Comparison of ENCODE assay signal across 8 cellular contexts in the genomic region with DNA sequence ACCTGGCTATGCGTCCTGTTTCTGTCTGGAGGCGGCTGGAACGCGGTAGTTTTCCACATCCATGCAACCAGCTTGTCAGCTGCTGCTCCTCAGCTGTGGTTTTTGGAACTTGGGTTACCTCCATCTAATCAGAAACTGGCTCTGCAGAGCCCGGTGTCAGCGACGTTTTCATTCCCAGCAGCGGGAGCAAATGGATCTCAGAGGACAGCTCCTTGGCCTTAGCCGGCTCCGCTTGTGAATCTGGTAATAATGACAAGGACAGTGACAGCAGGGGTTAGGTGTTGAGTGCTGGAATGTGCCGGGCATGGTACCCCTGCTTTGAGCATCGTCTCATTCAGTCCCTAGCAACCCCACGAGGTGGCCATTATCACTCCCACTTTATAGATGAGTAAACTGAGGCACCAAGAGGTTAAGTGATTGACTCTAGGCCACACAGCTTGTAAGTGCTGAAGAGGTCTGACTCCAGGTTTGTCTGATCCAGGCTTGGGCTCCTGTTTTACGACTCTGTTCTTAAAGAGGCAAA. TPM values are rescaled to one million over a fixed set of nuclear protein-coding genes. Genes with fewer than 3 reads are reported as not detected.
A peak's percentile ranks its signal among the peaks of the same experiment; 100 is the strongest.
DNase-seq lines count a peak whose midpoint lies in the region; ATAC-seq and TF ChIP-seq lines count a peak whose summit lies in the region.

No MANE protein-coding gene starts in this region.

- no peak for TF ChIP-seq CTCF in left ventricle myocardium inferior (IDR thresholded peaks at IDR 0.05; ENCODE audit: borderline replicate concordance)
- no peak for TF ChIP-seq CTCF in body of pancreas (IDR thresholded peaks at IDR 0.05)
- no peak for TF ChIP-seq CTCF in vagina (IDR thresholded peaks at IDR 0.05)

- peaks cover 76% of the 10 kb centered on the region for H3K4me1 ChIP-seq in left ventricle myocardium inferior
- peaks cover 45% of the 10 kb centered on the region for H3K4me1 ChIP-seq in body of pancreas
- peaks cover 4% of the 10 kb centered on the region for H3K4me1 ChIP-seq in mesodermal cell (ENCODE audit: control insufficient read depth, insufficient read depth, low read length, poor library complexity, severe bottlenecking)
- H3K4me1 ChIP-seq in vagina: peaks cover 60% of the 10 kb centered on the region

- H3K27ac ChIP-seq in left ventricle myocardium inferior (replicated peaks) (peak overlapping the region; percentile 86), body of pancreas (peak overlapping the region in 3 of 4 donors; percentile 25 to 68 (median 53)), mesodermal cell (ENCODE audit: low read depth, low read length, severe bottlenecking) (no peak overlapping the region), vagina (peak overlapping the region; percentile 70)

- TF ChIP-seq POLR2A in body of pancreas (IDR thresholded peaks at IDR 0.05): no peak
- no peak for TF ChIP-seq POLR2A in vagina (IDR thresholded peaks at IDR 0.05)

- intact Hi-C loops in left ventricle myocardium inferior (cut with micrococcal nuclease) (no loop called here), cardiac septum (cut with DNase I) (no loop called here), body of pancreas (cut with DNase I) (no loop called here), vagina (cut with DNase I) (no loop called here), left colon (cut with DNase I, micrococcal nuclease) (no loop called here)

- H3K9me3 ChIP-seq in left ventricle myocardium inferior (replicated peaks) (no peaks in the 10 kb centered on the region), body of pancreas (no peaks in the 10 kb centered on the region), mesodermal cell (ENCODE audit: control insufficient read depth, low read length) (no peaks in the 10 kb centered on the region), vagina (no peaks in the 10 kb centered on the region)

- no peak for DNase-seq in left ventricle myocardium inferior
- DNase-seq in cardiac septum (ENCODE audit: low spot score): no peak
- DNase-seq in body of pancreas: peak in 2 of 4 donors; percentile 52 to 54
- DNase-seq in vagina (ENCODE audit: extremely low spot score in 2 of 2): no peak
- DNase-seq in UCSD-AML1 (lab: John Stamatoyannopoulos, UW; ENCODE audit: unreplicated experiment): no peak
- DNase-seq in left colon: no peak

- WGBS in body of pancreas, 2 donors: 11 to 26% methylated on average over 9 to 14 of the region's 14 CpGs
- 46 to 55% methylated on average over 10 to 14 of the region's 14 CpGs for WGBS in mesodermal cell (ENCODE audit: insufficient coverage in 2 of 2), 2 experiments

- peaks cover 2% of the 10 kb centered on the region for H3K36me3 ChIP-seq in left ventricle myocardium inferior
- H3K36me3 ChIP-seq in body of pancreas (replicated peaks in 1 of 2; ENCODE audit: insufficient read depth in 1 of 2, low read depth in 2 of 2): no peaks in the 10 kb centered on the region
- no peaks in the 10 kb centered on the region for H3K36me3 ChIP-seq in mesodermal cell (ENCODE audit: control insufficient read depth, insufficient read depth, low read length)
- no peaks in the 10 kb centered on the region for H3K36me3 ChIP-seq in vagina

- no peak for ATAC-seq in body of pancreas
- no peak for ATAC-seq in HG02884 (IDR thresholded peaks at IDR 0.05; ENCODE audit: unreplicated experiment)
- no peak for ATAC-seq in left colon

- H3K4me3 ChIP-seq in left ventricle myocardium inferior (peak overlapping the region; percentile 81), body of pancreas (no peak overlapping the region), mesodermal cell (ENCODE audit: extremely low read depth, insufficient read depth, low read length, poor library complexity, severe bottlenecking) (peak overlapping the region; percentile 39), vagina (peak overlapping the region; percentile 54 to 60)

- H3K27me3 ChIP-seq in left ventricle myocardium inferior (ENCODE audit: low read depth) (peaks cover 63% of the 10 kb centered on the region), body of pancreas (peaks cover 0 to under 1% of the 10 kb centered on the region in 2 donors), vagina (peaks cover 6% of the 10 kb centered on the region)

RNA-seq across cellular contexts. Expression of a gene that starts 1.3 kb away (rescaled TPM):
- total RNA-seq in left ventricle myocardium inferior (12.7 TPM), cardiac septum (10.8 TPM), body of pancreas (1 to 10 TPM; 2.6 to 6.2 TPM), vagina (45.9 TPM), left colon (10 to 100 TPM; 15.0 to 22.2 TPM)
- polyA plus RNA-seq in mesodermal cell (2013, experiment 1 of 2): 1.6 TPM
- 1.1 TPM for polyA plus RNA-seq in mesodermal cell (2013, experiment 2 of 2)

Comparison
In these comparisons a context has a peak if more than half of its experiments do, and no peak if none do; other contexts are left out.
1. H3K4me3 ChIP-seq: peak in left ventricle myocardium inferior (single experiment), mesodermal cell (single experiment) and vagina (2 of 2); none in body of pancreas (0 of 2).